In the genomic region with DNA sequence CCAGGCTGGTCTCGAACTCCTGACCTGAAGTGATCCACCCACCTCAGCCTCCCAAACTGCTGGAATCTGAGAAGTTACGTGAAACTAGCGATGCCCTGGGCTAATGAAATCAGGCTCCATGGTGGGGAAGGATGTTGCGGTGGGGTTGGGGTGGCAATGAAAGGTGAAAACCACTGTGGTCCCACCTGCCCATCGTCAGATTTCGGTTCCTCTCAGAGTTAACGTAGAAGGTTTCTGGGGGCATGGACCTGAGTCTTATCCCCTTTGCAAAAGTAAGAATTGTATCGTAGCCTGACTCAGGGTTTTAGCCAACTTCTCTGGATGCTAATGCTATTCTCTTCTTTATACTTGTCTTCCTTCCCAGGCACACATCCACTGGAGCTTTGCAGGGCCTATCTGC, we compare ENCODE assay signal across 23 cellular contexts.
"Had no signal": no experiment of that assay in that cellular context is flagged by ENCODE, and none has a peak within 500 bp of the region (broad histone marks: within the 10 kb centered on the region; RNA-seq: fewer than 3 reads in every experiment).

No MANE protein-coding gene starts in this region.

- H3K4me2 ChIP-seq: PC-9 had no signal

- H3K27ac ChIP-seq: PC-9, Peyer's patch, SJSA1, SK-N-MC had no signal

- H2AFZ ChIP-seq: PC-9 had no signal

- H3K27me3 ChIP-seq: Peyer's patch, SJSA1 had no signal

- H3K36me3 ChIP-seq: Peyer's patch, SJSA1 had no signal

- H3K4me3 ChIP-seq: PC-9, Peyer's patch, SJSA1, SK-N-MC had no signal

- H3K4me1 ChIP-seq: SJSA1 had no signal

- DNase-seq: KBM-7; MV-4-11; NCI-H1048; NCI-H1105; NCI-H1417; NCI-H1436 treated with DMSO at 0.1 percent for 48 hours; NCI-H1694; NCI-H187 treated with DMSO at 0.1 percent for 48 hours; NCI-H2029 treated with DMSO at 0.1 percent for 48 hours; NCI-H2227 treated with DMSO at 0.1 percent for 48 hours; NCI-H446; NCI-H510A; NCI-H524 treated with DMSO at 0.1 percent for 48 hours; NCI-H69; NCI-H774; NK-92 treated with Interleukin-12 subunit alpha and Interleukin-12 subunit beta, amount 100 ng/mL, for 24 hours; OCI-M1; PC-9; Peyer's patch; Right ventricle myocardium superior; SIG-M5 had no signal

- H3K9me3 ChIP-seq: Peyer's patch, SJSA1 had no signal
